In the genomic region with DNA sequence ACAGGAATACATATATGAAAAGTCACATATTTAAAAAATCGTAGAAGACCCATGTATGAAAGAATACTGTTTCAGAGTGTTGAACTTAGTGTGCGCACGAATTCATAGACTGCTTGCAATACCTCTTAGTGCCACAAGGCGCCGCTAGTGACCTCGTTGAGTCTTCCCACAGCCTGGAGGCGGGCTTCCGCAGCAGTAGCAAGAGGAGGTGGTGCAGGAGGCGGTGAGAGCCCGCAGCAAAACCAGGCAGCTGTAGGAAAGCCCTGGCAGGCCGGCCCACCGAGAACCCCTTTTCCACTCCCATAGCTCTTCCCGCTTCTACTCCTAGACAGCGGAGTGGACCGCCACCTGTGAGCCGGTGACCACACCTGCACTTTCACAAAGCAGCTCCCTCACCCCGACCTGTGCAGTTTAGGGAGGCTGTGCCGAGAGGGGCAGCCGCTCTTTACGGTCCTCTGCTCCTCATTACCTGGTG, we compare ENCODE assay signal across 8 cellular contexts. TPM values are rescaled to one million over a fixed set of nuclear protein-coding genes. Genes with fewer than 3 reads are reported as not detected.
DNase-seq lines count a peak whose midpoint lies in the region; ATAC-seq and TF ChIP-seq lines count a peak whose summit lies in the region.

No MANE protein-coding gene starts in this region.

- DNase-seq in SIG-M5 treated with dmso at 0.1 percent for 504 hours (lab: John Stamatoyannopoulos, UW; ENCODE audit: unreplicated experiment) = peak; percentile 88
- DNase-seq in SIG-M5 (lab: John Stamatoyannopoulos, UW) = no peak
- peak; percentile 66 for DNase-seq in NCI-H2107 (lab: John Stamatoyannopoulos, UW)
- peak; percentile 31 for DNase-seq in activated CD4-positive, CD25-positive, alpha-beta regulatory T cell treated with anti-CD3 and anti-CD28 coated beads, Interleukin-2, amount 50 U/mL, for 16 hours (ENCODE audit: low read depth, low spot score)
- DNase-seq in chondrocyte (ENCODE audit: low spot score) = no peak
- peak; percentile 71 to 95 for DNase-seq in lower leg skin (ENCODE audit: low spot score in 2 of 2)
- DNase-seq in stimulated activated CD4-positive, alpha-beta T cell treated with anti-CD3 and anti-CD28 coated beads, Interleukin-4, amount 100 ng/mL, for 48 hours (ENCODE audit: low read depth in 2 of 2) = peak; percentile 47 to 56

- 15 to 21% methylated on average over 20 of the region's 20 CpGs for WGBS in lower leg skin, 2 donors

- no peak overlapping the region for H3K4me3 ChIP-seq in lower leg skin (ENCODE audit: low read depth, poor library complexity, severe bottlenecking)

- no peak for TF ChIP-seq POLR2A in lower leg skin (IDR thresholded peaks at IDR 0.05)

- intact Hi-C loops in lower leg skin (cut with DNase I; ENCODE audit: low total_unique reads) = no loop called here

- H3K4me3 Mint-ChIP-seq in chondrocyte (ENCODE audit: unreplicated experiment) = no peak overlapping the region

- H3K4me1 Mint-ChIP-seq in chondrocyte (ENCODE audit: low read depth) = peaks cover 15% of the 10 kb centered on the region

- ATAC-seq in HG02870 (IDR thresholded peaks at IDR 0.05; ENCODE audit: unreplicated experiment) = peak; percentile 94

- TF ChIP-seq CTCF in chondrocyte (IDR thresholded peaks at IDR 0.05) (peak; percentile 84), lower leg skin (IDR thresholded peaks at IDR 0.05) (peak in 1 of 3 donors; percentile 93)

- H3K27ac Mint-ChIP-seq in chondrocyte (ENCODE audit: unreplicated experiment) = no peak overlapping the region

- H3K27me3 Mint-ChIP-seq in chondrocyte (ENCODE audit: low read depth) = no peaks in the 10 kb centered on the region

- H3K9me3 Mint-ChIP-seq in chondrocyte (ENCODE audit: low read depth) = no peaks in the 10 kb centered on the region

- H3K36me3 Mint-ChIP-seq in chondrocyte (ENCODE audit: low read depth) = peaks cover 4% of the 10 kb centered on the region

RNA-seq across cellular contexts. Expression of a gene that starts 23.5 kb away (rescaled TPM):
- total RNA-seq in chondrocyte (2.5 to 5.4 TPM (median 2.8 TPM) in 3 replicates), lower leg skin (1 to 10 TPM; 1.9 to 3.9 (median 2.4) TPM)

Comparison
In these comparisons a context has a peak if more than half of its experiments do, and no peak if none do; other contexts are left out.
1. DNase-seq: peak in SIG-M5 treated with dmso at 0.1 percent for 504 hours (single experiment), NCI-H2107 (single experiment), activated CD4-positive, CD25-positive, alpha-beta regulatory T cell treated with anti-CD3 and anti-CD28 coated beads, Interleukin-2, amount 50 U/mL, for 16 hours (single experiment), lower leg skin (2 of 2) and stimulated activated CD4-positive, alpha-beta T cell treated with anti-CD3 and anti-CD28 coated beads, Interleukin-4, amount 100 ng/mL, for 48 hours (2 of 2); none in SIG-M5 (single experiment) and chondrocyte (single experiment).